In the genomic region with DNA sequence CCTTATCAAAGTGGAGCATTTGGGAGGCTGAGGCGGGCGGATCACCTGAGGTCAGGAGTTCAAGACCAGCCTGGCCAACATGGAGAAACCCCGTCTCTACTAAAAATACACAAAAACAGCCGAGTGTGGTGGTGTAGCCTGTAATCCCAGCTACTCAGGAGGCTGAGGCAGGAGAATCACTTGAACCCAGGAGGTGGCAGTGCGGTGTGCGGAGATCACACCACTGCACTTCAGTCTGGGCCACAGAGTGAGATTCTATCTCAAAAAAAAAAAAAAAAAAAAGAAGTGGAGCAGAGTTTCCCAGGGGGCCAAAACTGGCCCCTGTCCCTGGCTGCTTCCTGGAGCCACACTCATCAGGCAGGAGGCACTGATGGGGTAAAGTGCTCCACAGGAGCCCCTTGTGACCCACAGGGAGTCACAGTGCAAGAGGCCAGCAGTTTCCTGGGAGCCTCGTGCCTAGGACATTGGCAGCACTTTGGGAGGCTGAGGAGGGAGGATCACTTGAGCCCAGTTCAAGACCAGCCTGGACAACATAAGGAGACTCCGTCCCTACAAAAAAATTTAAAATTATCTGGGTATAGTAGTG, we compare ENCODE assay signal across 15 cellular contexts. TPM values are rescaled to one million over a fixed set of nuclear protein-coding genes. Genes with fewer than 3 reads are reported as not detected.
"Had no signal": no experiment of that assay in that cellular context is flagged by ENCODE, and none has a peak within 500 bp of the region (broad histone marks: within the 10 kb centered on the region; RNA-seq: fewer than 3 reads in every experiment).

No MANE protein-coding gene starts in this region.

- H3K36me3 ChIP-seq: ovary, right atrium auricular region, tibial artery, upper lobe of left lung, uterus had no signal

- H3K27me3 ChIP-seq: ovary, right atrium auricular region had no signal

- H3K4me1 ChIP-seq: uterus had no signal

- H3K4me3 ChIP-seq: ovary, right atrium auricular region, tibial artery, upper lobe of left lung, uterus had no signal

- H3K27ac ChIP-seq: foreskin keratinocyte, ovary, right atrium auricular region, tibial artery, upper lobe of left lung, uterus had no signal

- H3K9me3 ChIP-seq: ovary, right atrium auricular region, tibial artery, upper lobe of left lung, uterus had no signal

- FAIRE-seq: small intestine had no signal

- ATAC-seq: effector memory CD8-positive, alpha-beta T cell; left lobe of liver; natural killer cell; stimulated activated naive CD8-positive, alpha-beta T cell treated with anti-CD3 and anti-CD28 coated beads, Interleukin-15, Interleukin-2, amounts not matched to agents 100 U/mL and 50 U/mL, for 24 hours had no signal

- DNase-seq: effector memory CD8-positive, alpha-beta T cell; kidney glomerular epithelial cell; natural killer cell; nucleus accumbens; ovary; stimulated activated CD4-positive, alpha-beta T cell treated with anti-CD3 and anti-CD28 coated beads, Interleukin-2, amount 100 ng/mL, for 48 hours; stimulated activated naive CD8-positive, alpha-beta T cell treated with anti-CD3 and anti-CD28 coated beads, Interleukin-15, Interleukin-2, amounts not matched to agents 100 U/mL and 50 U/mL, for 24 hours; tibial artery; uterus had no signal

RNA-seq across cellular contexts. Expression of a gene that starts 44.4 kb away (rescaled TPM):
- total RNA-seq: epithelial cell of proximal tubule had no signal
